ENCODE assay signal across 14 cellular contexts in the genomic region with DNA sequence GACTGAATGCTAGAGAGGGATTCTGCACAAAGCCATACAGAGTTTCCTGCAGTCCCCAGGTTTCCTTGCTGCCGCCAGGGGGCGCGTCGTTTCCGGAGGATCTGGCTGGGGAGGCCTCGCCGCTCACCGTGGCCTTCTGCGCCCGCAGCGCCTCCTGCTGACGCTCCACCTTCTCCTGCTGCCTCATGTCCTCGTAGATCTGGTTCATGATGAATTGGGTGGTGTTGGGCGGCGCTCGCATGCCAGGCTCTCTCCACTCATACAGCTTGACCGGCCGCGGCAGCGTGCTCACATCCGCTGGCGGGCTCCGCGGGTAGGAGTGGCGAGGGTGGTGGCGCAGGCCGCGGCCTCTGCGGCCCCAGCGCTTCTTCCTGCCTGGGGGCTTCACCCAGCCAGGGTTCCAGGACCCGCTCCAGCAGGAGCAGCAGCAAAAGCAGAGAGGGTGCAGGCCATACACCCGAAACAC. TPM values are rescaled to one million over a fixed set of nuclear protein-coding genes. Genes with fewer than 3 reads are reported as not detected.
DNase-seq lines count a peak whose midpoint lies in the region; ATAC-seq and TF ChIP-seq lines count a peak whose summit lies in the region.
"Had no signal": no experiment of that assay in that cellular context is flagged by ENCODE, and none has a peak within 500 bp of the region (broad histone marks: within the 10 kb centered on the region; RNA-seq: fewer than 3 reads in every experiment).

No MANE protein-coding gene starts in this region.

- H3K4me3 Mint-ChIP-seq in GM23338 = no peak overlapping the region
- H3K4me3 Mint-ChIP-seq: T-cell had no signal

- H3K4me1 Mint-ChIP-seq in GM23338 = no peaks in the 10 kb centered on the region
- H3K4me1 Mint-ChIP-seq: T-cell had no signal

- no peak overlapping the region for H3K4me2 ChIP-seq in GM23338

- ATAC-seq in GM23338 (peak; percentile 98), lower lobe of right lung (peak; percentile 21 to 41), GM19035 (IDR thresholded peaks at IDR 0.05; ENCODE audit: unreplicated experiment) (no peak)
- ATAC-seq: T-cell had no signal

- H3K27me3 Mint-ChIP-seq in GM23338 (ENCODE audit: insufficient read depth, low read depth, poor library complexity) = peaks cover 4% of the 10 kb centered on the region

- peak; percentile 93 to 99 for TF ChIP-seq CTCF in GM23338 (conservative IDR thresholded peaks at IDR 0.05; ENCODE audit: low read depth in 2 of 2)
- peak in 5 of 6 experiments; percentile 3 to 29 (median 9) for TF ChIP-seq CTCF in adrenal gland (IDR thresholded peaks at IDR 0.05)
- TF ChIP-seq CTCF in lower lobe of right lung (IDR thresholded peaks at IDR 0.05) = peak; percentile 13
- no peak for TF ChIP-seq CTCF in uterus (IDR thresholded peaks at IDR 0.05)

- no peaks in the 10 kb centered on the region for H3K4me1 ChIP-seq in GM23338 (ENCODE audit: insufficient read depth)
- H3K4me1 ChIP-seq in adrenal gland (replicated peaks in 1 of 2) = no peaks in the 10 kb centered on the region
- H3K4me1 ChIP-seq in lower lobe of right lung = no peaks in the 10 kb centered on the region
- H3K4me1 ChIP-seq in uterus = no peaks in the 10 kb centered on the region
- H3K4me1 ChIP-seq: HAP-1 had no signal

- TF ChIP-seq POLR2A in adrenal gland (IDR thresholded peaks at IDR 0.05) (no peak), uterus (IDR thresholded peaks at IDR 0.05) (no peak)

- H3K36me3 ChIP-seq in GM23338 (ENCODE audit: insufficient read depth) (no peaks in the 10 kb centered on the region), adrenal gland (replicated peaks in 1 of 2) (no peaks in the 10 kb centered on the region), lower lobe of right lung (no peaks in the 10 kb centered on the region), uterus (no peaks in the 10 kb centered on the region)
- H3K36me3 ChIP-seq: HAP-1 had no signal

- H3K36me3 Mint-ChIP-seq in GM23338 (ENCODE audit: low read depth) = no peaks in the 10 kb centered on the region; the same call in 2 of the 3 replicates
- H3K36me3 Mint-ChIP-seq: activated naive CD4-positive, alpha-beta T cell treated with anti-CD3 and anti-CD28 coated beads, Interleukin-2, amount 50 U/mL, for 72 hours; T-cell had no signal

- H3K9me2 ChIP-seq in GM23338 (ENCODE audit: insufficient read depth) = no peaks in the 10 kb centered on the region

- H3K27me3 ChIP-seq in GM23338 (ENCODE audit: insufficient read depth) (no peaks in the 10 kb centered on the region), adrenal gland (no peaks in the 10 kb centered on the region), lower lobe of right lung (ENCODE audit: low read depth) (no peaks in the 10 kb centered on the region), uterus (no peaks in the 10 kb centered on the region)

- no peaks in the 10 kb centered on the region for H3K9me3 ChIP-seq in adrenal gland (replicated peaks in 1 of 3)
- no peaks in the 10 kb centered on the region for H3K9me3 ChIP-seq in lower lobe of right lung
- H3K9me3 ChIP-seq in uterus = no peaks in the 10 kb centered on the region
- H3K9me3 ChIP-seq: HAP-1 had no signal

- H3K9me3 Mint-ChIP-seq in GM23338 = no peaks in the 10 kb centered on the region
- H3K9me3 Mint-ChIP-seq: activated naive CD4-positive, alpha-beta T cell treated with anti-CD3 and anti-CD28 coated beads, Interleukin-2, amount 50 U/mL, for 72 hours; T-cell had no signal

- no peaks in the 10 kb centered on the region for H3K79me2 ChIP-seq in GM23338 (replicated peaks; ENCODE audit: insufficient read depth)

- 77 to 86% (median 83%) methylated on average over 17 to 32 of the region's 32 CpGs for WGBS in adrenal gland, 4 donors

- H3K27ac Mint-ChIP-seq in GM23338 = no peak overlapping the region
- H3K27ac Mint-ChIP-seq: activated naive CD4-positive, alpha-beta T cell treated with anti-CD3 and anti-CD28 coated beads, Interleukin-2, amount 50 U/mL, for 72 hours; T-cell had no signal

- no peaks in the 10 kb centered on the region for H4K20me1 ChIP-seq in GM23338 (replicated peaks; ENCODE audit: insufficient read depth)

- H3F3A ChIP-seq in GM23338 (replicated peaks; ENCODE audit: low read depth) = no peaks in the 10 kb centered on the region

- H3K4me3 ChIP-seq in GM23338 = no peak overlapping the region
- no peak overlapping the region for H3K4me3 ChIP-seq in adrenal gland
- H3K4me3 ChIP-seq in lower lobe of right lung = no peak overlapping the region
- no peak overlapping the region for H3K4me3 ChIP-seq in uterus
- H3K4me3 ChIP-seq: HAP-1 had no signal

- DNase-seq in Daoy (ENCODE audit: low read depth) = peak; percentile 37
- peak; percentile 91 for DNase-seq in GM23338 (ENCODE audit: low spot score)
- no peak for DNase-seq in adrenal gland
- DNase-seq in lower lobe of right lung = no peak
- DNase-seq in SW 1271 (lab: John Stamatoyannopoulos, UW) = no peak
- DNase-seq in uterus = no peak
- DNase-seq in COLO668 (lab: John Stamatoyannopoulos, UW; ENCODE audit: unreplicated experiment) = no peak
- DNase-seq: GF-D8 had no signal

- H3K27ac ChIP-seq in GM23338 (ENCODE audit: low read depth) (no peak overlapping the region), adrenal gland (no peak overlapping the region), lower lobe of right lung (no peak overlapping the region), uterus (no peak overlapping the region)

- intact Hi-C loops in adrenal gland (cut with DNase I) = loop anchor here in 1 of 2 donors (10.0 kb wide), 1 partner anchor 1409 kb away; no protein-coding TSS in a partner anchor
- intact Hi-C loops in lower lobe of right lung (cut with DNase I) = no loop called here
- intact Hi-C loops in uterus (cut with DNase I; ENCODE audit: low total_unique reads) = no loop called here

- H2AFZ ChIP-seq in GM23338 = peak overlapping the region; percentile 93

TF ChIP-seq in GM23338, 12 proteins besides CTCF, POLR2A, EP300 and RAD21 (continues in another document):
- TF ChIP-seq EZH2 (IDR thresholded peaks at IDR 0.05; ENCODE audit: low read depth, unreplicated experiment) = no peak
- no peak for TF ChIP-seq EZH2phosphoT487 (IDR thresholded peaks at IDR 0.05; ENCODE audit: unreplicated experiment)
- 0 out of 2 replicates have a peak, but pooled peaks have one; percentile 14 for TF ChIP-seq CREB1 (CRISPR knock-in tag; IDR thresholded peaks at IDR 0.05; ENCODE audit: low read depth)

RNA-seq across cellular contexts. Expression of a gene that starts 1.0 kb away (rescaled TPM):
- not detected in 2 replicates for total RNA-seq in Daoy (2014; rRNA removed; shearing (Covaris generic))
- not detected in 2 replicates for total RNA-seq in GM23338 (2014; rRNA removed; shearing (Covaris generic))
- polyA plus RNA-seq in GM23338 (2016; fragmentation: Nextera tagmentation; extraction: Ambion mirVana) = not detected in 2 replicates
- total RNA-seq in adrenal gland = not detected
- not detected for polyA plus RNA-seq in adrenal gland
- not detected for total RNA-seq in lower lobe of right lung
- total RNA-seq in uterus = not detected
- total RNA-seq: activated naive CD4-positive, alpha-beta T cell treated with anti-CD3 and anti-CD28 coated beads, Interleukin-2, amount 50 U/mL, for 72 hours; fibroblast of lung; M059J; T-cell had no signal
- polyA plus RNA-seq: fibroblast of lung had no signal

RNA-seq across cellular contexts. Expression of a gene that starts 50.8 kb away (rescaled TPM):
- not detected in 2 replicates for total RNA-seq in Daoy (2014; rRNA removed; shearing (Covaris generic))
- not detected in 2 replicates for total RNA-seq in GM23338 (2014; rRNA removed; shearing (Covaris generic))
- polyA plus RNA-seq in GM23338 (2016; fragmentation: Nextera tagmentation; extraction: Ambion mirVana) = not detected in 2 replicates
- total RNA-seq in adrenal gland = under 1 TPM in 1 of 8 donors, not detected in 7; 0.78 TPM
- not detected for polyA plus RNA-seq in adrenal gland
- total RNA-seq in lower lobe of right lung = not detected
- under 1 TPM in 1 of 4 donors, not detected in 3; 0.14 TPM for total RNA-seq in uterus
- total RNA-seq: activated naive CD4-positive, alpha-beta T cell treated with anti-CD3 and anti-CD28 coated beads, Interleukin-2, amount 50 U/mL, for 72 hours; fibroblast of lung; T-cell had no signal

Comparison
In these comparisons a context has a peak if more than half of its experiments do, and no peak if none do; other contexts are left out.
1. DNase-seq: peak in Daoy (single experiment) and GM23338 (single experiment); none in adrenal gland (0 of 7), lower lobe of right lung (single experiment), SW 1271 (0 of 2), uterus (0 of 2) and COLO668 (single experiment).
2. CTCF ChIP-seq: peak in GM23338 (2 of 2), adrenal gland (5 of 6) and lower lobe of right lung (single experiment); none in uterus (0 of 4).